Comparison of ENCODE assay signal across 8 cellular contexts in the genomic region with DNA sequence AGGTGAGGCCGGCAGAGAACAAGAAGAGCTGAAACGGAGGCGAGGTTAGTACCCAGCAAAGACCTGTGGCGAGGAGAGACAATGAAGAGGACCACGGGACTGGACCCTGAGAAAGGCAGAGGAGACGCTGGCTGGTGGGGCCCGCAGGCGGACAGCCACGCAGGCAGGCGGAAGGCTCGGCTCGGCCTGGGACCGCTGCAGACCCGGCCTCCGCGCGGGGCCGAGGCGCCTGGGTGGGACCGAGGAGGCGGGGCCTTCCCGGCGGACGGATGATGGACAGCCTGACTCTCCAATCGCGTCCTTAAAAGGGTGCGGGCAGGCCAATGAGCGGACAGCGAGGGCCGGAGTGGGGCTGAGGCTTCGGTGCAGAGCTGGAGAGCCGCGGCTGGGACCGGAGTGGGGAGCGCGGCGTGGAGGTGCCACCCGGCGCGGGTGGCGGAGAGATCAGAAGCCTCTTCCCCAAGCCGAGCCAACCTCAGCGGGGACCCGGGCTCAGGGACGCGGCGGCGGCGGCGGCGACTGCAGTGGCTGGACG. TPM values are rescaled to one million over a fixed set of nuclear protein-coding genes. Genes with fewer than 3 reads are reported as not detected.
DNase-seq lines count a peak whose midpoint lies in the region; ATAC-seq and TF ChIP-seq lines count a peak whose summit lies in the region.

A gene (plus strand): TSS at position 366 of the 535 bp plus-strand sequence. CDS start 170 bp downstream, outside the sequence.

- peaks cover 50% of the 10 kb centered on the region for H3K4me1 Mint-ChIP-seq in progenitor cell of endocrine pancreas (ENCODE audit: low read depth)

- H3K4me1 ChIP-seq in upper lobe of right lung, result peaks cover 26% of the 10 kb centered on the region

- peaks cover 6% of the 10 kb centered on the region for H3K36me3 Mint-ChIP-seq in progenitor cell of endocrine pancreas (ENCODE audit: insufficient read depth)

- ATAC-seq in HG02763 (IDR thresholded peaks at IDR 0.05; ENCODE audit: unreplicated experiment), result peak; percentile 85
- peak; percentile 99 for ATAC-seq in left cardiac atrium
- ATAC-seq in upper lobe of right lung, result peak; percentile 99

- H3K27me3 Mint-ChIP-seq in progenitor cell of endocrine pancreas, result peaks cover 5% of the 10 kb centered on the region

- no peaks in the 10 kb centered on the region for H3K36me3 ChIP-seq in upper lobe of right lung

- H3K9me3 ChIP-seq in upper lobe of right lung, result no peaks in the 10 kb centered on the region

- TF ChIP-seq CTCF in GM13976 (IDR thresholded peaks at IDR 0.05; ENCODE audit: borderline replicate concordance, control extremely low read depth, extremely low read depth, insufficient read depth, missing control alignments) (no peak), progenitor cell of endocrine pancreas (IDR thresholded peaks at IDR 0.05; ENCODE audit: unreplicated experiment) (no peak), upper lobe of right lung (IDR thresholded peaks at IDR 0.05) (no peak)

- H3K27me3 ChIP-seq in upper lobe of right lung, result no peaks in the 10 kb centered on the region

- DNase-seq in GM13976 (ENCODE audit: low spot score) (peak; percentile 98), NCI-H1417 (lab: John Stamatoyannopoulos, UW) (peak; percentile 90 to 99 (median 96)), amniotic epithelial cell (ENCODE audit: low read depth) (peak; percentile 90), left cardiac atrium (peak; percentile 97), progenitor cell of endocrine pancreas (ENCODE audit: low spot score, unreplicated experiment) (peak; percentile 96), upper lobe of right lung (peak; percentile 97)

- in situ Hi-C loops in GM13976 (cut with MboI; ENCODE audit: low sequenced_read_pairs, unreplicated experiment), result no loop called here

- peak within 1 kb of the TSS; percentile 85 for H3K27ac ChIP-seq in upper lobe of right lung

- H3K27ac Mint-ChIP-seq in progenitor cell of endocrine pancreas, result peak within 1 kb of the TSS; percentile 95

- H3K4me3 ChIP-seq in upper lobe of right lung, result peak within 1 kb of the TSS; percentile 83

- intact Hi-C loops in T-helper 1 cell treated with Interleukin-12 subunit alpha and Interleukin-12 subunit beta and Interleukin-4 antibody, amounts not matched to agents 30 ng/mL and 1 ng/mL, for 36 hours (cut with micrococcal nuclease), result loop anchor here (1.0 to 10.0 kb wide), 7 partner anchors 31 to 1383 kb away; a partner anchor contains a TSS
- intact Hi-C loops in left cardiac atrium (cut with DNase I), result loop anchor here (2.0 to 5.0 kb wide), 2 partner anchors 71 to 81 kb away; no protein-coding TSS in a partner anchor
- intact Hi-C loops in upper lobe of right lung (cut with DNase I), result loop anchor here (10.0 kb wide), 1 partner anchor 73 kb away; no protein-coding TSS in a partner anchor

- peak within 1 kb of the TSS; percentile 91 for H3K4me3 Mint-ChIP-seq in progenitor cell of endocrine pancreas (ENCODE audit: low read depth)

- H3K9me3 Mint-ChIP-seq in progenitor cell of endocrine pancreas (ENCODE audit: low read depth), result no peaks in the 10 kb centered on the region

RNA-seq across cellular contexts. Expression of the gene that starts here (rescaled TPM):
- total RNA-seq in T-helper 1 cell treated with Interleukin-12 subunit alpha and Interleukin-12 subunit beta and Interleukin-4 antibody, amounts not matched to agents 30 ng/mL and 1 ng/mL, for 36 hours, result 36.0 and 38.4 TPM in 2 replicates
- 10 to 100 TPM; 66.7 to 69.7 TPM for total RNA-seq in left cardiac atrium
- total RNA-seq in progenitor cell of endocrine pancreas, result 127 and 133 TPM in 2 replicates
- total RNA-seq in upper lobe of right lung, result 85.2 TPM

Comparison
In these comparisons a context has a peak if more than half of its experiments do, and no peak if none do; other contexts are left out.
1. Peak in every context shown above with its lines: DNase-seq, ATAC-seq, H3K4me3 ChIP-seq and H3K27ac ChIP-seq.